Comparison of ENCODE assay signal across 18 cellular contexts in genomic region chr7:111802194-111802785, GRCh38.
A peak's percentile ranks its signal among the peaks of the same experiment; 100 is the strongest.
DNase-seq lines count a peak whose midpoint lies in the region; ATAC-seq and TF ChIP-seq lines count a peak whose summit lies in the region.
"Had no signal": no experiment of that assay in that cellular context is flagged by ENCODE, and none has a peak within 500 bp of the region (broad histone marks: within the 10 kb centered on the region; RNA-seq: fewer than 3 reads in every experiment).

No MANE protein-coding gene starts in this region.

- peaks cover 18% of the 10 kb centered on the region for H3K4me1 Mint-ChIP-seq in progenitor cell of endocrine pancreas (ENCODE audit: low read depth)
- H3K4me1 Mint-ChIP-seq in stimulated activated effector memory CD8-positive, alpha-beta T cell treated with anti-CD3 and anti-CD28 coated beads, Interleukin-12 subunit alpha, Interleukin-12 subunit beta, amount 100 ng/mL, for 72 hours: no peaks in the 10 kb centered on the region

- TF ChIP-seq EP300 in SK-N-SH (IDR thresholded peaks at IDR 0.05; ENCODE audit: borderline replicate concordance in 1 of 2, low read depth in 1 of 2, low read length in 1 of 2): no peak

- ATAC-seq in SK-N-SH treated with all-trans-retinoic acid at 6 μM for 48 hours: peak; percentile 77
- ATAC-seq in left ventricle myocardium superior: peak; percentile 80
- no peak for ATAC-seq in stimulated activated effector memory CD8-positive, alpha-beta T cell treated with anti-CD3 and anti-CD28 coated beads, Interleukin-12 subunit alpha, Interleukin-12 subunit beta, amount 100 ng/mL, for 72 hours
- ATAC-seq: Panc1 had no signal

- peaks cover 0 to 4% of the 10 kb centered on the region in 2 experiments for H3K36me3 ChIP-seq in SK-N-SH (replicated peaks in 1 of 2; ENCODE audit: control insufficient read depth in 1 of 2, insufficient read depth in 2 of 2, low read length in 1 of 2)
- H3K36me3 ChIP-seq: BLaER1 had no signal

- H3K27ac ChIP-seq in SK-N-SH (ENCODE audit: low read depth in 2 of 2, low read length in 1 of 2) (peak overlapping the region in 1 of 2 experiments; percentile 44; a peak in 1 of 4 replicates), angular gyrus (ENCODE audit: low read depth, low read length) (peak overlapping the region; percentile 9)
- H3K27ac ChIP-seq: BLaER1, KMS-11 had no signal

- no peaks in the 10 kb centered on the region for H3K79me2 ChIP-seq in SK-N-SH (ENCODE audit: insufficient read depth)

- H3K4me2 ChIP-seq in SK-N-SH: no peak overlapping the region
- H3K4me2 ChIP-seq: BLaER1, KMS-11 had no signal

- H3K27ac Mint-ChIP-seq in progenitor cell of endocrine pancreas: peak overlapping the region; percentile 97
- H3K27ac Mint-ChIP-seq in stimulated activated effector memory CD8-positive, alpha-beta T cell treated with anti-CD3 and anti-CD28 coated beads, Interleukin-12 subunit alpha, Interleukin-12 subunit beta, amount 100 ng/mL, for 72 hours: no peak overlapping the region

- intact Hi-C loops in left ventricle myocardium superior (cut with micrococcal nuclease): no loop called here

- CTCF ChIA-PET in SK-N-SH (lab: Yijun Ruan, JAX): interaction anchor here (0.9 to 1.4 kb wide), 4 partner anchors 12 to 53 kb away, joined by 3 to 4 read pairs (median 4); no protein-coding TSS in a partner anchor

- no peaks in the 10 kb centered on the region for H3F3A ChIP-seq in SK-N-SH (replicated peaks; ENCODE audit: insufficient read depth)

- H3K9ac ChIP-seq in SK-N-SH: no peak overlapping the region
- H3K9ac ChIP-seq: BLaER1, KMS-11 had no signal

- H3K9me3 Mint-ChIP-seq in progenitor cell of endocrine pancreas (ENCODE audit: low read depth): peaks cover 32% of the 10 kb centered on the region
- peaks cover 16% of the 10 kb centered on the region for H3K9me3 Mint-ChIP-seq in stimulated activated effector memory CD8-positive, alpha-beta T cell treated with anti-CD3 and anti-CD28 coated beads, Interleukin-12 subunit alpha, Interleukin-12 subunit beta, amount 100 ng/mL, for 72 hours

- no peak for TF ChIP-seq RAD21 in SK-N-SH (IDR thresholded peaks at IDR 0.05; ENCODE audit: low read length)

- H4K20me1 ChIP-seq in SK-N-SH (ENCODE audit: insufficient read depth): no peaks in the 10 kb centered on the region
- H4K20me1 ChIP-seq: BLaER1 had no signal

- no peaks in the 10 kb centered on the region for H3K27me3 Mint-ChIP-seq in progenitor cell of endocrine pancreas

- POLR2A ChIA-PET in SK-N-SH (lab: Yijun Ruan, JAX): no interaction called here

- no peak overlapping the region for H3K4me3 Mint-ChIP-seq in progenitor cell of endocrine pancreas (ENCODE audit: low read depth)
- H3K4me3 Mint-ChIP-seq in stimulated activated effector memory CD8-positive, alpha-beta T cell treated with anti-CD3 and anti-CD28 coated beads, Interleukin-12 subunit alpha, Interleukin-12 subunit beta, amount 100 ng/mL, for 72 hours: no peak overlapping the region

- no peaks in the 10 kb centered on the region for H3K9me2 ChIP-seq in SK-N-SH

- peaks cover 32% of the 10 kb centered on the region for H3K36me3 Mint-ChIP-seq in progenitor cell of endocrine pancreas (ENCODE audit: insufficient read depth)
- H3K36me3 Mint-ChIP-seq in stimulated activated effector memory CD8-positive, alpha-beta T cell treated with anti-CD3 and anti-CD28 coated beads, Interleukin-12 subunit alpha, Interleukin-12 subunit beta, amount 100 ng/mL, for 72 hours: no peaks in the 10 kb centered on the region

- no peak for DNase-seq in SK-N-SH
- DNase-seq in left ventricle myocardium superior: no peak
- DNase-seq in progenitor cell of endocrine pancreas (ENCODE audit: low spot score, unreplicated experiment): no peak
- no peak for DNase-seq in NCI-H1417 treated with DMSO at 0.1 percent for 48 hours (lab: John Stamatoyannopoulos, UW)
- DNase-seq in stimulated activated effector memory CD8-positive, alpha-beta T cell treated with anti-CD3 and anti-CD28 coated beads, Interleukin-12 subunit alpha, Interleukin-12 subunit beta, amount 100 ng/mL, for 72 hours (ENCODE audit: low spot score in 2 of 2): no peak
- no peak for DNase-seq in retina
- DNase-seq: 8988T, DND-41, GDM1, NCI-H146, NCI-H2081 treated with DMSO at 0.1 percent for 48 hours, NCI-H510A treated with DMSO at 0.1 percent for 48 hours, NCI-H82 had no signal

- 77% methylated on average over 3 of the region's 3 CpGs for WGBS in SK-N-SH (ENCODE audit: low lambda C conversion rate)

- H3K4me3 ChIP-seq in SK-N-SH (ENCODE audit: low read depth in 2 of 2, low read length in 1 of 2): no peak overlapping the region
- H3K4me3 ChIP-seq: BLaER1 had no signal

- no peaks in the 10 kb centered on the region; a peak in 1 of 4 replicates for H3K4me1 ChIP-seq in SK-N-SH (ENCODE audit: control insufficient read depth in 1 of 2, insufficient read depth in 2 of 2, low read depth in 1 of 2, low read length in 1 of 2)
- H3K4me1 ChIP-seq: BLaER1 had no signal

- peaks cover 6% of the 10 kb centered on the region; the same call in 1 of the 2 replicates for H3K9me3 ChIP-seq in SK-N-SH

- no peak overlapping the region for H2AFZ ChIP-seq in SK-N-SH (ENCODE audit: low read depth)

- TF ChIP-seq CTCF in SK-N-SH (IDR thresholded peaks at IDR 0.05) (no peak), progenitor cell of endocrine pancreas (IDR thresholded peaks at IDR 0.05; ENCODE audit: unreplicated experiment) (no peak)

- no peaks in the 10 kb centered on the region for H3K27me3 ChIP-seq in SK-N-SH (ENCODE audit: insufficient read depth)
- H3K27me3 ChIP-seq: BLaER1 had no signal

TF ChIP-seq in SK-N-SH treated with all-trans-retinoic acid at 6 μM for 48 hours, 23 proteins besides CTCF, POLR2A, EP300 and RAD21 (continues in another document):
- TF ChIP-seq CSRNP3 (CRISPR knock-in tag; IDR thresholded peaks at IDR 0.05): no peak
- no peak for TF ChIP-seq CREB5 (CRISPR knock-in tag; IDR thresholded peaks at IDR 0.05; ENCODE audit: low read depth)
- TF ChIP-seq ZNF565 (CRISPR knock-in tag; conservative IDR thresholded peaks at IDR 0.05; ENCODE audit: low read depth): no peak
- TF ChIP-seq ISL1 (CRISPR knock-in tag; IDR thresholded peaks at IDR 0.05): no peak
- TF ChIP-seq TCF4 (CRISPR knock-in tag; IDR thresholded peaks at IDR 0.05; ENCODE audit: borderline replicate concordance): no peak

TF ChIP-seq in SK-N-SH, 30 proteins besides CTCF, POLR2A, EP300 and RAD21:
- no peak for TF ChIP-seq JUND (IDR thresholded peaks at IDR 0.05)
- no peak for TF ChIP-seq RCOR1 (IDR thresholded peaks at IDR 0.05; ENCODE audit: low read length)
- no peak for TF ChIP-seq NRF1 (IDR thresholded peaks at IDR 0.05; ENCODE audit: low read depth, low read length)
- TF ChIP-seq MAX (IDR thresholded peaks at IDR 0.05; ENCODE audit: low read depth): no peak
- TF ChIP-seq SMC3 (IDR thresholded peaks at IDR 0.05; ENCODE audit: low read depth, low read length): no peak
- no peak for TF ChIP-seq FOXJ3 (CRISPR knock-in tag; IDR thresholded peaks at IDR 0.05)
- TF ChIP-seq TAF1 (IDR thresholded peaks at IDR 0.05; ENCODE audit: borderline replicate concordance, low read depth, low read length): no peak
